ENCODE assay signal across 9 cellular contexts in genomic region chr19:1315470-1316166, GRCh38. TPM values are rescaled to one million over a fixed set of nuclear protein-coding genes. Genes with fewer than 3 reads are reported as not detected.
DNase-seq lines count a peak whose midpoint lies in the region; ATAC-seq and TF ChIP-seq lines count a peak whose summit lies in the region.
"Had no signal": no experiment of that assay in that cellular context is flagged by ENCODE, and none has a peak within 500 bp of the region (broad histone marks: within the 10 kb centered on the region; RNA-seq: fewer than 3 reads in every experiment).

No MANE protein-coding gene starts in this region.

- H3K79me2 ChIP-seq in PC-3 (ENCODE audit: low read length) = no peaks in the 10 kb centered on the region

- H3F3A ChIP-seq in PC-3 (ENCODE audit: low read length, unreplicated experiment) = no peaks in the 10 kb centered on the region

- H3K27ac ChIP-seq in PC-3 (ENCODE audit: low read length) = no peak overlapping the region

- DNase-seq in activated T-helper 1 cell treated with Interleukin-2 at 50 U/mL for 16 hours (ENCODE audit: low read depth) (peak; percentile 9), PC-3 (peak; percentile 50), iPS-NIHi7 (ENCODE audit: extremely low spot score) (peak; percentile 84)
- no peak for DNase-seq in activated T-helper 1 cell treated with anti-CD3 and anti-CD28 coated beads, Interleukin-12 subunit alpha, Interleukin-12 subunit beta, Interleukin-2, Interleukin-4 antibody, amounts not matched to agents 30 ng/mL and 10 ng/mL and 1 ng/mL, durations not matched to agents 14 hours and 24 hours and 36 hours (ENCODE audit: low spot score)
- peak; percentile 61 for DNase-seq in stimulated activated CD4-positive, alpha-beta T cell treated with anti-CD3 and anti-CD28 coated beads, Interleukin-15, amount 100 ng/mL, for 24 hours

- no peaks in the 10 kb centered on the region for H4K20me1 ChIP-seq in PC-3 (ENCODE audit: low read length)

- H3K9me3 Mint-ChIP-seq in activated T-helper 1 cell treated with anti-CD3 and anti-CD28 coated beads, Interleukin-12 subunit alpha, Interleukin-12 subunit beta, Interleukin-2, Interleukin-4 antibody, amounts not matched to agents 30 ng/mL and 10 ng/mL and 1 ng/mL, durations not matched to agents 14 hours and 24 hours and 36 hours = no peaks in the 10 kb centered on the region
- peaks cover 0 to 7% (median 0%) of the 10 kb centered on the region in 5 experiments for H3K9me3 Mint-ChIP-seq in brain
- H3K9me3 Mint-ChIP-seq: dendritic cell treated with granulocyte-macrophage colony-stimulating factor and Interleukin-4, amounts not matched to agents 40 ng/mL and 50 ng/mL, for 4 days had no signal

- no peak overlapping the region for H3K27ac Mint-ChIP-seq in activated T-helper 1 cell treated with anti-CD3 and anti-CD28 coated beads, Interleukin-12 subunit alpha, Interleukin-12 subunit beta, Interleukin-2, Interleukin-4 antibody, amounts not matched to agents 30 ng/mL and 10 ng/mL and 1 ng/mL, durations not matched to agents 14 hours and 24 hours and 36 hours
- H3K27ac Mint-ChIP-seq in brain = no peak overlapping the region
- H3K27ac Mint-ChIP-seq: dendritic cell treated with granulocyte-macrophage colony-stimulating factor and Interleukin-4, amounts not matched to agents 40 ng/mL and 50 ng/mL, for 4 days had no signal

- no TSS peak for BruUV-seq in PC-3 (replicated peaks; lab: Mats Ljungman, UMichigan)

- no peaks in the 10 kb centered on the region for H3K4me1 Mint-ChIP-seq in activated T-helper 1 cell treated with anti-CD3 and anti-CD28 coated beads, Interleukin-12 subunit alpha, Interleukin-12 subunit beta, Interleukin-2, Interleukin-4 antibody, amounts not matched to agents 30 ng/mL and 10 ng/mL and 1 ng/mL, durations not matched to agents 14 hours and 24 hours and 36 hours (ENCODE audit: low read depth)
- H3K4me1 Mint-ChIP-seq in brain = peaks cover 42% of the 10 kb centered on the region

- no peaks in the 10 kb centered on the region for H3K36me3 Mint-ChIP-seq in activated T-helper 1 cell treated with anti-CD3 and anti-CD28 coated beads, Interleukin-12 subunit alpha, Interleukin-12 subunit beta, Interleukin-2, Interleukin-4 antibody, amounts not matched to agents 30 ng/mL and 10 ng/mL and 1 ng/mL, durations not matched to agents 14 hours and 24 hours and 36 hours (ENCODE audit: low read depth)
- no peaks in the 10 kb centered on the region for H3K36me3 Mint-ChIP-seq in brain

- no peaks in the 10 kb centered on the region for H3K9me3 ChIP-seq in PC-3 (ENCODE audit: low read length)

- intact Hi-C loops in activated T-helper 1 cell treated with anti-CD3 and anti-CD28 coated beads, Interleukin-12 subunit alpha, Interleukin-12 subunit beta, Interleukin-2, Interleukin-4 antibody, amounts not matched to agents 30 ng/mL and 10 ng/mL and 1 ng/mL, durations not matched to agents 14 hours and 24 hours and 36 hours (cut with micrococcal nuclease) = loop anchor here (1.0 kb wide), 1 partner anchor 49 kb away; no protein-coding TSS in a partner anchor
- intact Hi-C loops in PC-3 (cut with micrococcal nuclease) = no loop called here

- H3K4me3 ChIP-seq in PC-3 (ENCODE audit: low read length) = peak overlapping the region; percentile 60

- ATAC-seq in PC-3 = peak; percentile 75
- no peak for ATAC-seq in HG03378 (IDR thresholded peaks at IDR 0.05; ENCODE audit: unreplicated experiment)
- no peak for ATAC-seq in GM19463 (IDR thresholded peaks at IDR 0.05; ENCODE audit: unreplicated experiment)

- peaks cover 11% of the 10 kb centered on the region for H3K27me3 Mint-ChIP-seq in activated T-helper 1 cell treated with anti-CD3 and anti-CD28 coated beads, Interleukin-12 subunit alpha, Interleukin-12 subunit beta, Interleukin-2, Interleukin-4 antibody, amounts not matched to agents 30 ng/mL and 10 ng/mL and 1 ng/mL, durations not matched to agents 14 hours and 24 hours and 36 hours (ENCODE audit: insufficient read depth)
- H3K27me3 Mint-ChIP-seq in brain = no peaks in the 10 kb centered on the region

- no peak overlapping the region for H3K4me3 Mint-ChIP-seq in activated T-helper 1 cell treated with anti-CD3 and anti-CD28 coated beads, Interleukin-12 subunit alpha, Interleukin-12 subunit beta, Interleukin-2, Interleukin-4 antibody, amounts not matched to agents 30 ng/mL and 10 ng/mL and 1 ng/mL, durations not matched to agents 14 hours and 24 hours and 36 hours
- no peak overlapping the region for H3K4me3 Mint-ChIP-seq in brain
- H3K4me3 Mint-ChIP-seq: dendritic cell treated with granulocyte-macrophage colony-stimulating factor and Interleukin-4, amounts not matched to agents 40 ng/mL and 50 ng/mL, for 4 days had no signal

- H3K9me2 ChIP-seq in PC-3 (replicated peaks; ENCODE audit: low read length) = no peaks in the 10 kb centered on the region

- no peak overlapping the region for H3K9ac ChIP-seq in PC-3 (ENCODE audit: low read length)

- H3K4me1 ChIP-seq in PC-3 (ENCODE audit: insufficient read depth, low read length) = peaks cover 8% of the 10 kb centered on the region

- TF ChIP-seq CTCF in PC-3 (conservative IDR thresholded peaks at IDR 0.05; ENCODE audit: low read depth, low read length) (peak; percentile 70), brain (conservative IDR thresholded peaks at IDR 0.05) (peak; percentile 63 to 87)

- H2AFZ ChIP-seq in PC-3 (ENCODE audit: low read length) = peak overlapping the region; percentile 72

- POLR2A ChIA-PET in PC-3 (lab: Charles Lee; ENCODE audit: unreplicated experiment) = no interaction called here

- CTCF ChIA-PET in PC-3 (lab: Charles Lee) = interaction anchor here (0.6 kb wide), 1 partner anchor 53 kb away, joined by 4 read pairs; no protein-coding TSS in a partner anchor

- peak overlapping the region; percentile 80 for H3K4me2 ChIP-seq in PC-3 (ENCODE audit: low read length)

- no peaks in the 10 kb centered on the region for H3K27me3 ChIP-seq in PC-3 (ENCODE audit: low read length)

- no peaks in the 10 kb centered on the region for H3K36me3 ChIP-seq in PC-3 (ENCODE audit: low read depth, low read length)

RNA-seq across cellular contexts. Expression of gene EFNA2, which starts 29.9 kb away (rescaled TPM):
- total RNA-seq in activated T-helper 1 cell treated with anti-CD3 and anti-CD28 coated beads, Interleukin-12 subunit alpha, Interleukin-12 subunit beta, Interleukin-2, Interleukin-4 antibody, amounts not matched to agents 30 ng/mL and 10 ng/mL and 1 ng/mL, durations not matched to agents 14 hours and 24 hours and 36 hours = not detected in 2 replicates
- not detected in 2 replicates for total RNA-seq in PC-3 (2014; rRNA removed)
- 14.9 TPM for polyA plus RNA-seq in brain (ENCODE audit: insufficient read depth, low read depth, low replicate concordance)

RNA-seq across cellular contexts. Expression of gene FAM174C, which starts 40.3 kb away (rescaled TPM):
- total RNA-seq in activated T-helper 1 cell treated with anti-CD3 and anti-CD28 coated beads, Interleukin-12 subunit alpha, Interleukin-12 subunit beta, Interleukin-2, Interleukin-4 antibody, amounts not matched to agents 30 ng/mL and 10 ng/mL and 1 ng/mL, durations not matched to agents 14 hours and 24 hours and 36 hours = 119 and 128 TPM in 2 replicates
- 110 and 133 TPM in 2 replicates for total RNA-seq in PC-3 (2014; rRNA removed)
- polyA plus RNA-seq in brain (ENCODE audit: insufficient read depth, low read depth, low replicate concordance) = 60.8 TPM

RNA-seq across cellular contexts. Expression of gene CIRBP, which starts 46.5 kb away (rescaled TPM):
- 245 and 256 TPM in 2 replicates for total RNA-seq in activated T-helper 1 cell treated with anti-CD3 and anti-CD28 coated beads, Interleukin-12 subunit alpha, Interleukin-12 subunit beta, Interleukin-2, Interleukin-4 antibody, amounts not matched to agents 30 ng/mL and 10 ng/mL and 1 ng/mL, durations not matched to agents 14 hours and 24 hours and 36 hours
- 136 and 197 TPM in 2 replicates for total RNA-seq in PC-3 (2014; rRNA removed)
- 617 TPM for polyA plus RNA-seq in brain (ENCODE audit: insufficient read depth, low read depth, low replicate concordance)
